ENCODE assay signal across 9 cellular contexts in genomic region chr2:97950329-97951154, GRCh38. TPM values are rescaled to one million over a fixed set of nuclear protein-coding genes. Genes with fewer than 3 reads are reported as not detected.
DNase-seq lines count a peak whose midpoint lies in the region; TF ChIP-seq lines count a peak whose summit lies in the region.
"Had no signal": no experiment of that assay in that cellular context is flagged by ENCODE, and none has a peak within 500 bp of the region (broad histone marks: within the 10 kb centered on the region; RNA-seq: fewer than 3 reads in every experiment).

No MANE protein-coding gene starts in this region.

- DNase-seq in GM04503 (ENCODE audit: low read depth) (peak; percentile 56), RPMI7951 (ENCODE audit: low read depth) (peak; percentile 82), fibroblast of peridontal ligament (ENCODE audit: extremely low read depth) (peak; percentile 88), retinal pigment epithelial cell (ENCODE audit: low read depth) (peak; percentile 79), pons (ENCODE audit: low spot score) (no peak), SIG-M5 treated with dmso at 0.1 percent for 504 hours (lab: John Stamatoyannopoulos, UW; ENCODE audit: unreplicated experiment) (no peak)
- DNase-seq in activated CD4-positive, CD25-positive, alpha-beta regulatory T cell treated with anti-CD3 and anti-CD28 coated beads, Interleukin-2, amount 50 U/mL, for 72 hours, result no peak
- DNase-seq: stimulated activated naive CD4-positive, alpha-beta T cell treated with Interleukin-2 at 50 U/mL for 16 hours; T-helper 1 cell had no signal

- H3K4me3 ChIP-seq in retinal pigment epithelial cell (ENCODE audit: low read length), result no peak overlapping the region

- no peak for TF ChIP-seq CTCF in retinal pigment epithelial cell (conservative IDR thresholded peaks at IDR 0.05; ENCODE audit: low read depth, low read length)

RNA-seq across cellular contexts. Expression of gene TMEM131, which starts 45.2 kb away (rescaled TPM):
- total RNA-seq in RPMI7951 (2014; rRNA removed; shearing (Covaris generic)), result 22.6 and 32.4 TPM in 2 replicates

Comparison
In these comparisons a context has a peak if more than half of its experiments do, and no peak if none do; other contexts are left out.
1. DNase-seq: peak in GM04503 (single experiment), RPMI7951 (single experiment), fibroblast of peridontal ligament (single experiment) and retinal pigment epithelial cell (single experiment); none in activated CD4-positive, CD25-positive, alpha-beta regulatory T cell treated with anti-CD3 and anti-CD28 coated beads, Interleukin-2, amount 50 U/mL, for 72 hours (single experiment), pons (single experiment) and SIG-M5 treated with dmso at 0.1 percent for 504 hours (single experiment).